ENCODE assay signal across 1 cellular context in the genomic region with DNA sequence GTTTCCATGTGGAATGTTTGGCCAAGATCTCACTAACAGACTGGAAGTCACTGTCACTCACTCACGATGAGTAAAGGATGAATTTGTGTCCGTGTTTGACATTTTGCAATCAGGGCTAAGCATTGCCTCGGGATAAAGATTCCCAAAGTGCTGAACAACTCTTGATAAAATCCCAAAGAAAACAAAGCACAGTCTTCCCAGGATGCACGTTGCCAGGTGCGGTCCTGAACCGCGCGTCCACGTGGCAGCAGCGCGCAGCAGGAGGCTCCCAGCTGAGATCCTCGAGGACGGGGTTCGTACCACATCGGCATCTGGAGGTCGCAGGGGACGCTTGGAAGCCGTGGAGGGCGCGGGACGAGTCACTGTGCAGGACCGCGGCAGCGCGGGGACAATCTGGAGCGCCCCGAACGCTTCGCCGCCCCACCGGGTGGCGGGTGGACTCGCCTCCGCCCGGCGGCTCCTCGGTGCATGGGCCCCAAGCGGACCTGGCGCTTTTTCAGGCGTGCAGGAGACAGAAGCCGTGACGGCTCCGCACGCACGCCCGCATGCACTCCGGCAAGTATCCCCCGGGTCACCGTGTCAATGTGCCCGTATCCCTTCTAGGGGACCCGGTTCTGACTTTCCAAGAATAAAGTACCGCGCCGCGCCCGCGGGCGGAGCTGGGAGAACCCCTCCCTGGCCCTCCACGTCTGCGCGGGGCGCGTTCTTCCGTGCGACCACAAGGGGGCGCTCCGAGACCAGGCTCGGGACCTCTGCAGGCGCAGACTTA.
TF ChIP-seq lines count a peak whose summit lies in the region.

No MANE protein-coding gene starts in this region.

TF ChIP-seq in HepG2, 621 proteins besides CTCF, POLR2A, EP300 and RAD21 (continued from another document and continues in another):
- TF ChIP-seq, protein P1, sequence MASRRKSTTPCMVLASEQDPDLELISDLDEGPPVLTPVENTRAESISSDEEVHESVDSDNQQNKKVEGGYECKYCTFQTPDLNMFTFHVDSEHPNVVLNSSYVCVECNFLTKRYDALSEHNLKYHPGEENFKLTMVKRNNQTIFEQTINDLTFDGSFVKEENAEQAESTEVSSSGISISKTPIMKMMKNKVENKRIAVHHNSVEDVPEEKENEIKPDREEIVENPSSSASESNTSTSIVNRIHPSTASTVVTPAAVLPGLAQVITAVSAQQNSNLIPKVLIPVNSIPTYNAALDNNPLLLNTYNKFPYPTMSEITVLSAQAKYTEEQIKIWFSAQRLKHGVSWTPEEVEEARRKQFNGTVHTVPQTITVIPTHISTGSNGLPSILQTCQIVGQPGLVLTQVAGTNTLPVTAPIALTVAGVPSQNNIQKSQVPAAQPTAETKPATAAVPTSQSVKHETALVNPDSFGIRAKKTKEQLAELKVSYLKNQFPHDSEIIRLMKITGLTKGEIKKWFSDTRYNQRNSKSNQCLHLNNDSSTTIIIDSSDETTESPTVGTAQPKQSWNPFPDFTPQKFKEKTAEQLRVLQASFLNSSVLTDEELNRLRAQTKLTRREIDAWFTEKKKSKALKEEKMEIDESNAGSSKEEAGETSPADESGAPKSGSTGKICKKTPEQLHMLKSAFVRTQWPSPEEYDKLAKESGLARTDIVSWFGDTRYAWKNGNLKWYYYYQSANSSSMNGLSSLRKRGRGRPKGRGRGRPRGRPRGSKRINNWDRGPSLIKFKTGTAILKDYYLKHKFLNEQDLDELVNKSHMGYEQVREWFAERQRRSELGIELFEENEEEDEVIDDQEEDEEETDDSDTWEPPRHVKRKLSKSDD (CRISPR knock-in tag; IDR thresholded peaks at IDR 0.05; ENCODE audit: low read depth) = peak; percentile 63; the same call in 1 of the 2 replicates
- TF ChIP-seq ZNF207 (IDR thresholded peaks at IDR 0.05; ENCODE audit: borderline replicate concordance) (no peak), ZMYM3 (CRISPR knock-in tag; IDR thresholded peaks at IDR 0.05) (peak; percentile 34; the same call in 1 of the 2 replicates), ZNF577 (CRISPR knock-in tag; IDR thresholded peaks at IDR 0.05; ENCODE audit: borderline replicate concordance, low read depth) (peak; percentile 87; the same call in 1 of the 2 replicates), NR2F1 (CRISPR knock-in tag; IDR thresholded peaks at IDR 0.05) (no peak; a peak in 1 of 4 replicates), REPIN1 (CRISPR knock-in tag; IDR thresholded peaks at IDR 0.05; ENCODE audit: borderline replicate concordance, low read depth) (peak; percentile 50; the same call in 1 of the 2 replicates), CC2D1A (CRISPR knock-in tag; IDR thresholded peaks at IDR 0.05) (no peak), SMAD1 (CRISPR knock-in tag; IDR thresholded peaks at IDR 0.05; ENCODE audit: borderline replicate concordance, low read depth) (peak; percentile 48; the same call in 1 of the 2 replicates), TBL1XR1 (IDR thresholded peaks at IDR 0.05; ENCODE audit: borderline replicate concordance, low read length, partially characterized antibody) (no peak), GFI1 (CRISPR knock-in tag; IDR thresholded peaks at IDR 0.05; ENCODE audit: borderline replicate concordance) (peak; percentile 82), YY1 (IDR thresholded peaks at IDR 0.05; ENCODE audit: insufficient read depth, insufficient replicate concordance, low read depth, low read length) (peak; percentile 56), ZNF350 (CRISPR knock-in tag; IDR thresholded peaks at IDR 0.05; ENCODE audit: borderline replicate concordance, low read depth) (peak; percentile 76; the same call in 1 of the 2 replicates), SSRP1 (CRISPR knock-in tag; IDR thresholded peaks at IDR 0.05) (0 out of 2 replicates have a peak, but pooled peaks have one; percentile 40), ZMYM2 (CRISPR knock-in tag; IDR thresholded peaks at IDR 0.05) (peak; percentile 89), CCDC6 (CRISPR knock-in tag; IDR thresholded peaks at IDR 0.05) (peak; percentile 95), ZNF143 (CRISPR knock-in tag; IDR thresholded peaks at IDR 0.05) (peak; percentile 78), ZNF17 (CRISPR knock-in tag; IDR thresholded peaks at IDR 0.05) (0 out of 2 replicates have a peak, but pooled peaks have one; percentile 87), SP2 (CRISPR knock-in tag; IDR thresholded peaks at IDR 0.05) (no peak), NRL (CRISPR knock-in tag; IDR thresholded peaks at IDR 0.05; ENCODE audit: borderline replicate concordance) (peak; percentile 97), WIZ (CRISPR knock-in tag; IDR thresholded peaks at IDR 0.05) (peak; percentile 83; the same call in 1 of the 2 replicates), ZNF891 (CRISPR knock-in tag; IDR thresholded peaks at IDR 0.05) (peak; percentile 73), SMC3 (IDR thresholded peaks at IDR 0.05; ENCODE audit: low read length) (peak; percentile 48; the same call in 1 of the 2 replicates), MAFF (IDR thresholded peaks at IDR 0.05; ENCODE audit: low read depth, low read length) (no peak), MLLT10 (CRISPR knock-in tag; IDR thresholded peaks at IDR 0.05) (no peak), HIVEP1 (CRISPR knock-in tag; IDR thresholded peaks at IDR 0.05) (peak; percentile 93), ZNF343 (CRISPR knock-in tag; IDR thresholded peaks at IDR 0.05) (peak; percentile 92; the same call in 1 of the 2 replicates), ZNF775 (CRISPR knock-in tag; IDR thresholded peaks at IDR 0.05; ENCODE audit: borderline replicate concordance) (peak; percentile 83), TP53 (CRISPR knock-in tag; conservative IDR thresholded peaks at IDR 0.05) (0 out of 2 replicates have a peak, but pooled peaks have one; percentile 14), RBAK (CRISPR knock-in tag; IDR thresholded peaks at IDR 0.05) (peak; percentile 39; the same call in 1 of the 2 replicates), ZFY (CRISPR knock-in tag; IDR thresholded peaks at IDR 0.05) (peak; percentile 76), ZBTB38 (CRISPR knock-in tag; IDR thresholded peaks at IDR 0.05) (peak; percentile 72), MED8 (CRISPR knock-in tag; IDR thresholded peaks at IDR 0.05; ENCODE audit: insufficient replicate concordance) (peak; percentile 91), RFXAP (CRISPR knock-in tag; IDR thresholded peaks at IDR 0.05; ENCODE audit: borderline replicate concordance) (0 out of 2 replicates have a peak, but pooled peaks have one; percentile 28), ZFP36 (IDR thresholded peaks at IDR 0.05; ENCODE audit: borderline replicate concordance, low read depth, low read length, partially characterized antibody) (no peak), SOX13 (IDR thresholded peaks at IDR 0.05) (no peak), SOX13 (CRISPR knock-in tag; conservative IDR thresholded peaks at IDR 0.05 in 1 of 2, IDR thresholded peaks at IDR 0.05 in 1 of 2) (peak in 1 of 2 experiments; percentile 49; a peak in 1 of 4 replicates), ZNF558 (CRISPR knock-in tag; IDR thresholded peaks at IDR 0.05; ENCODE audit: borderline replicate concordance) (peak; percentile 70; the same call in 1 of the 2 replicates), ZNF431 (CRISPR knock-in tag; IDR thresholded peaks at IDR 0.05; ENCODE audit: borderline replicate concordance, low read depth) (peak; percentile 95), ZNF615 (CRISPR knock-in tag; IDR thresholded peaks at IDR 0.05; ENCODE audit: borderline replicate concordance) (peak; percentile 97; the same call in 1 of the 2 replicates)
- TF ChIP-seq, protein P2, sequence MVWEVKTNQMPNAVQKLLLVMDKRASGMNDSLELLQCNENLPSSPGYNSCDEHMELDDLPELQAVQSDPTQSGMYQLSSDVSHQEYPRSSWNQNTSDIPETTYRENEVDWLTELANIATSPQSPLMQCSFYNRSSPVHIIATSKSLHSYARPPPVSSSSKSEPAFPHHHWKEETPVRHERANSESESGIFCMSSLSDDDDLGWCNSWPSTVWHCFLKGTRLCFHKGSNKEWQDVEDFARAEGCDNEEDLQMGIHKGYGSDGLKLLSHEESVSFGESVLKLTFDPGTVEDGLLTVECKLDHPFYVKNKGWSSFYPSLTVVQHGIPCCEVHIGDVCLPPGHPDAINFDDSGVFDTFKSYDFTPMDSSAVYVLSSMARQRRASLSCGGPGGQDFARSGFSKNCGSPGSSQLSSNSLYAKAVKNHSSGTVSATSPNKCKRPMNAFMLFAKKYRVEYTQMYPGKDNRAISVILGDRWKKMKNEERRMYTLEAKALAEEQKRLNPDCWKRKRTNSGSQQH (CRISPR knock-in tag; IDR thresholded peaks at IDR 0.05; ENCODE audit: low read depth) = peak; percentile 21; the same call in 1 of the 2 replicates
- TF ChIP-seq, protein P3, sequence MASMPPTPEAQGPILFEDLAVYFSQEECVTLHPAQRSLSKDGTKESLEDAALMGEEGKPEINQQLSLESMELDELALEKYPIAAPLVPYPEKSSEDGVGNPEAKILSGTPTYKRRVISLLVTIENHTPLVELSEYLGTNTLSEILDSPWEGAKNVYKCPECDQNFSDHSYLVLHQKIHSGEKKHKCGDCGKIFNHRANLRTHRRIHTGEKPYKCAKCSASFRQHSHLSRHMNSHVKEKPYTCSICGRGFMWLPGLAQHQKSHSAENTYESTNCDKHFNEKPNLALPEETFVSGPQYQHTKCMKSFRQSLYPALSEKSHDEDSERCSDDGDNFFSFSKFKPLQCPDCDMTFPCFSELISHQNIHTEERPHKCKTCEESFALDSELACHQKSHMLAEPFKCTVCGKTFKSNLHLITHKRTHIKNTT (CRISPR knock-in tag; IDR thresholded peaks at IDR 0.05) = no peak
- TF ChIP-seq, protein P4, sequence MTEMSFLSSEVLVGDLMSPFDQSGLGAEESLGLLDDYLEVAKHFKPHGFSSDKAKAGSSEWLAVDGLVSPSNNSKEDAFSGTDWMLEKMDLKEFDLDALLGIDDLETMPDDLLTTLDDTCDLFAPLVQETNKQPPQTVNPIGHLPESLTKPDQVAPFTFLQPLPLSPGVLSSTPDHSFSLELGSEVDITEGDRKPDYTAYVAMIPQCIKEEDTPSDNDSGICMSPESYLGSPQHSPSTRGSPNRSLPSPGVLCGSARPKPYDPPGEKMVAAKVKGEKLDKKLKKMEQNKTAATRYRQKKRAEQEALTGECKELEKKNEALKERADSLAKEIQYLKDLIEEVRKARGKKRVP (CRISPR knock-in tag; IDR thresholded peaks at IDR 0.05) = peak in 1 of 2 experiments; percentile 75; a peak in 2 of 4 replicates
- TF ChIP-seq, protein P5, sequence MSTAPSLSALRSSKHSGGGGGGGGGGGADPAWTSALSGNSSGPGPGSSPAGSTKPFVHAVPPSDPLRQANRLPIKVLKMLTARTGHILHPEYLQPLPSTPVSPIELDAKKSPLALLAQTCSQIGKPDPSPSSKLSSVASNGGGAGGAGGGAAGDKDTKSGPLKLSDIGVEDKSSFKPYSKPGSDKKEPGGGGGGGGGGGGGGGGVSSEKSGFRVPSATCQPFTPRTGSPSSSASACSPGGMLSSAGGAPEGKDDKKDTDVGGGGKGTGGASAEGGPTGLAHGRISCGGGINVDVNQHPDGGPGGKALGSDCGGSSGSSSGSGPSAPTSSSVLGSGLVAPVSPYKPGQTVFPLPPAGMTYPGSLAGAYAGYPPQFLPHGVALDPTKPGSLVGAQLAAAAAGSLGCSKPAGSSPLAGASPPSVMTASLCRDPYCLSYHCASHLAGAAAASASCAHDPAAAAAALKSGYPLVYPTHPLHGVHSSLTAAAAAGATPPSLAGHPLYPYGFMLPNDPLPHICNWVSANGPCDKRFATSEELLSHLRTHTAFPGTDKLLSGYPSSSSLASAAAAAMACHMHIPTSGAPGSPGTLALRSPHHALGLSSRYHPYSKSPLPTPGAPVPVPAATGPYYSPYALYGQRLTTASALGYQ (CRISPR knock-in tag; IDR thresholded peaks at IDR 0.05) = no peak
- TF ChIP-seq, protein P6, sequence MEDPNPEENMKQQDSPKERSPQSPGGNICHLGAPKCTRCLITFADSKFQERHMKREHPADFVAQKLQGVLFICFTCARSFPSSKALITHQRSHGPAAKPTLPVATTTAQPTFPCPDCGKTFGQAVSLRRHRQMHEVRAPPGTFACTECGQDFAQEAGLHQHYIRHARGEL (CRISPR knock-in tag; IDR thresholded peaks at IDR 0.05) = peak; percentile 83; the same call in 1 of the 2 replicates
- TF ChIP-seq, protein P7, sequence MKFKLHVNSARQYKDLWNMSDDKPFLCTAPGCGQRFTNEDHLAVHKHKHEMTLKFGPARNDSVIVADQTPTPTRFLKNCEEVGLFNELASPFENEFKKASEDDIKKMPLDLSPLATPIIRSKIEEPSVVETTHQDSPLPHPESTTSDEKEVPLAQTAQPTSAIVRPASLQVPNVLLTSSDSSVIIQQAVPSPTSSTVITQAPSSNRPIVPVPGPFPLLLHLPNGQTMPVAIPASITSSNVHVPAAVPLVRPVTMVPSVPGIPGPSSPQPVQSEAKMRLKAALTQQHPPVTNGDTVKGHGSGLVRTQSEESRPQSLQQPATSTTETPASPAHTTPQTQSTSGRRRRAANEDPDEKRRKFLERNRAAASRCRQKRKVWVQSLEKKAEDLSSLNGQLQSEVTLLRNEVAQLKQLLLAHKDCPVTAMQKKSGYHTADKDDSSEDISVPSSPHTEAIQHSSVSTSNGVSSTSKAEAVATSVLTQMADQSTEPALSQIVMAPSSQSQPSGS (CRISPR knock-in tag; IDR thresholded peaks at IDR 0.05) = no peak; the same call in 1 of the 2 replicates
- TF ChIP-seq, protein P8, sequence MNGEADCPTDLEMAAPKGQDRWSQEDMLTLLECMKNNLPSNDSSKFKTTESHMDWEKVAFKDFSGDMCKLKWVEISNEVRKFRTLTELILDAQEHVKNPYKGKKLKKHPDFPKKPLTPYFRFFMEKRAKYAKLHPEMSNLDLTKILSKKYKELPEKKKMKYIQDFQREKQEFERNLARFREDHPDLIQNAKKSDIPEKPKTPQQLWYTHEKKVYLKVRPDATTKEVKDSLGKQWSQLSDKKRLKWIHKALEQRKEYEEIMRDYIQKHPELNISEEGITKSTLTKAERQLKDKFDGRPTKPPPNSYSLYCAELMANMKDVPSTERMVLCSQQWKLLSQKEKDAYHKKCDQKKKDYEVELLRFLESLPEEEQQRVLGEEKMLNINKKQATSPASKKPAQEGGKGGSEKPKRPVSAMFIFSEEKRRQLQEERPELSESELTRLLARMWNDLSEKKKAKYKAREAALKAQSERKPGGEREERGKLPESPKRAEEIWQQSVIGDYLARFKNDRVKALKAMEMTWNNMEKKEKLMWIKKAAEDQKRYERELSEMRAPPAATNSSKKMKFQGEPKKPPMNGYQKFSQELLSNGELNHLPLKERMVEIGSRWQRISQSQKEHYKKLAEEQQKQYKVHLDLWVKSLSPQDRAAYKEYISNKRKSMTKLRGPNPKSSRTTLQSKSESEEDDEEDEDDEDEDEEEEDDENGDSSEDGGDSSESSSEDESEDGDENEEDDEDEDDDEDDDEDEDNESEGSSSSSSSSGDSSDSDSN (CRISPR knock-in tag; IDR thresholded peaks at IDR 0.05) = peak; percentile 91
- TF ChIP-seq, protein P9, sequence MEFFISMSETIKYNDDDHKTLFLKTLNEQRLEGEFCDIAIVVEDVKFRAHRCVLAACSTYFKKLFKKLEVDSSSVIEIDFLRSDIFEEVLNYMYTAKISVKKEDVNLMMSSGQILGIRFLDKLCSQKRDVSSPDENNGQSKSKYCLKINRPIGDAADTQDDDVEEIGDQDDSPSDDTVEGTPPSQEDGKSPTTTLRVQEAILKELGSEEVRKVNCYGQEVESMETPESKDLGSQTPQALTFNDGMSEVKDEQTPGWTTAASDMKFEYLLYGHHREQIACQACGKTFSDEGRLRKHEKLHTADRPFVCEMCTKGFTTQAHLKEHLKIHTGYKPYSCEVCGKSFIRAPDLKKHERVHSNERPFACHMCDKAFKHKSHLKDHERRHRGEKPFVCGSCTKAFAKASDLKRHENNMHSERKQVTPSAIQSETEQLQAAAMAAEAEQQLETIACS (CRISPR knock-in tag; IDR thresholded peaks at IDR 0.05) = peak; percentile 69
- TF ChIP-seq, protein P10, sequence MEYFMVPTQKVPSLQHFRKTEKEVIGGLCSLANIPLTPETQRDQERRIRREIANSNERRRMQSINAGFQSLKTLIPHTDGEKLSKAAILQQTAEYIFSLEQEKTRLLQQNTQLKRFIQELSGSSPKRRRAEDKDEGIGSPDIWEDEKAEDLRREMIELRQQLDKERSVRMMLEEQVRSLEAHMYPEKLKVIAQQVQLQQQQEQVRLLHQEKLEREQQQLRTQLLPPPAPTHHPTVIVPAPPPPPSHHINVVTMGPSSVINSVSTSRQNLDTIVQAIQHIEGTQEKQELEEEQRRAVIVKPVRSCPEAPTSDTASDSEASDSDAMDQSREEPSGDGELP (IDR thresholded peaks at IDR 0.05; ENCODE audit: borderline replicate concordance, low read depth) = peak; percentile 76; the same call in 1 of the 2 replicates
